1 cellular context compared by ENCODE assay signal in genomic region chr17:82091264-82092066, GRCh38.
TF ChIP-seq lines count a peak whose summit lies in the region.

No MANE protein-coding gene starts in this region.

TF ChIP-seq in K562, 482 proteins besides CTCF, POLR2A, EP300 and RAD21:
- TF ChIP-seq HNRNPL (IDR thresholded peaks at IDR 0.05; ENCODE audit: low read depth, low read length) (peak; percentile 77), POLR2AphosphoS5 (IDR thresholded peaks at IDR 0.05; ENCODE audit: control insufficient read depth, insufficient read depth, low read depth, low read length) (peak; percentile 63), IRF9 (tag; IDR thresholded peaks at IDR 0.05) (no peak), SAFB (IDR thresholded peaks at IDR 0.05; ENCODE audit: borderline replicate concordance, low read depth, low read length) (0 out of 2 replicates have a peak, but pooled peaks have one; percentile 26), POLR2G (IDR thresholded peaks at IDR 0.05; ENCODE audit: low read depth, low read length) (peak; percentile 71), BRF2 (IDR thresholded peaks at IDR 0.05; ENCODE audit: borderline replicate concordance, insufficient read depth, insufficient read length) (no peak), YY1 (IDR thresholded peaks at IDR 0.05; ENCODE audit: borderline replicate concordance in 1 of 3, control insufficient read depth in 1 of 3, extremely low read depth in 1 of 3, insufficient read depth in 3 of 3, insufficient read length in 1 of 3, insufficient replicate concordance in 2 of 3, low read depth in 1 of 3, low read length in 2 of 3) (peak in 1 of 3 experiments; percentile 11), SUPT5H (IDR thresholded peaks at IDR 0.05) (peak; percentile 4), RBFOX2 (IDR thresholded peaks at IDR 0.05; ENCODE audit: low read depth, low read length) (peak; percentile 75)
- TF ChIP-seq, protein P1, sequence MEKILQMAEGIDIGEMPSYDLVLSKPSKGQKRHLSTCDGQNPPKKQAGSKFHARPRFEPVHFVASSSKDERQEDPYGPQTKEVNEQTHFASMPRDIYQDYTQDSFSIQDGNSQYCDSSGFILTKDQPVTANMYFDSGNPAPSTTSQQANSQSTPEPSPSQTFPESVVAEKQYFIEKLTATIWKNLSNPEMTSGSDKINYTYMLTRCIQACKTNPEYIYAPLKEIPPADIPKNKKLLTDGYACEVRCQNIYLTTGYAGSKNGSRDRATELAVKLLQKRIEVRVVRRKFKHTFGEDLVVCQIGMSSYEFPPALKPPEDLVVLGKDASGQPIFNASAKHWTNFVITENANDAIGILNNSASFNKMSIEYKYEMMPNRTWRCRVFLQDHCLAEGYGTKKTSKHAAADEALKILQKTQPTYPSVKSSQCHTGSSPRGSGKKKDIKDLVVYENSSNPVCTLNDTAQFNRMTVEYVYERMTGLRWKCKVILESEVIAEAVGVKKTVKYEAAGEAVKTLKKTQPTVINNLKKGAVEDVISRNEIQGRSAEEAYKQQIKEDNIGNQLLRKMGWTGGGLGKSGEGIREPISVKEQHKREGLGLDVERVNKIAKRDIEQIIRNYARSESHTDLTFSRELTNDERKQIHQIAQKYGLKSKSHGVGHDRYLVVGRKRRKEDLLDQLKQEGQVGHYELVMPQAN (IDR thresholded peaks at IDR 0.05; ENCODE audit: borderline replicate concordance) = no peak
